Comparison of ENCODE assay signal across 27 cellular contexts in the genomic region with DNA sequence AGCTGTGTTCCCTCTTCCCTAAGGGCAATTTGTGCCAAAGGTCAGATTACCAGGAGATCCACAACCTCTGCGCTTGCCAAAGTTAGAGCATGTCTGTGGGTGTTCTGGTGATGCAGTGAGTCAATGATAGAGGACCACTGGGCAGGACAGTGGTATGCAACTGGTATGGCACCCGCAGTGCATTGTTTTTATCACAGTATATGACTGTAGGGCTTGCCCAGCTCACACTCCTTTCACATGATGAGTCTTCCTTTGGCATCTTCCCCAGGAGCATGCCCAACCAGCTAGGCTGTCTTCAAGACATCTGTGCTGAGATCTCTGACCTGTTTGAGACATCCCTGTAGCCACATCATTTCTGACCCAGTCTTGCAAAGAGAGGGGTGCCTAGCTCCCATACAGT.
"Had no signal": no experiment of that assay in that cellular context is flagged by ENCODE, and none has a peak within 500 bp of the region (broad histone marks: within the 10 kb centered on the region; RNA-seq: fewer than 3 reads in every experiment).

No MANE protein-coding gene starts in this region.

- H3K4me3 Mint-ChIP-seq: dendritic cell treated with granulocyte-macrophage colony-stimulating factor and Interleukin-4, amounts not matched to agents 40 ng/mL and 50 ng/mL, for 4 days; effector memory CD8-positive, alpha-beta T cell; endodermal cell; mesothelial cell of epicardium had no signal

- FAIRE-seq: endometrium, islet of Langerhans, keratinocyte had no signal

- H3K4me3 ChIP-seq: colonic mucosa, esophagus squamous epithelium, gastrocnemius medialis, heart right ventricle, left lung, lower lobe of right lung, mucosa of descending colon had no signal

- H3K4me1 ChIP-seq: colonic mucosa, esophagus squamous epithelium, gastrocnemius medialis, heart right ventricle, left lung, lower lobe of right lung had no signal

- H3K4me1 Mint-ChIP-seq: endodermal cell, mesothelial cell of epicardium had no signal

- ATAC-seq: effector memory CD8-positive, alpha-beta T cell; esophagus mucosa; gastrocnemius medialis; heart right ventricle; left cardiac atrium; left lung; left ventricle myocardium superior; mucosa of descending colon had no signal

- H3K36me3 ChIP-seq: colonic mucosa, esophagus squamous epithelium, gastrocnemius medialis, heart right ventricle, left lung, lower lobe of right lung had no signal

- H3K27me3 ChIP-seq: colonic mucosa, esophagus squamous epithelium, gastrocnemius medialis, heart right ventricle, left lung had no signal

- DNase-seq: colonic mucosa; cortex of kidney; effector CD8-positive, alpha-beta T cell; effector memory CD8-positive, alpha-beta T cell; endodermal cell; erythroblast; esophagus squamous epithelium; foreskin fibroblast; foreskin melanocyte; gastrocnemius medialis; glutamatergic neuron; head of caudate nucleus; heart right ventricle; hippocampal formation; left cardiac atrium; left lung; left ventricle myocardium superior; lower lobe of right lung; mesenchymal stem cell; mucosa of descending colon had no signal

- H3K27ac ChIP-seq: colonic mucosa, epithelial cell of prostate, esophagus squamous epithelium, gastrocnemius medialis, heart right ventricle, left lung, lower lobe of right lung had no signal

- H3K36me3 Mint-ChIP-seq: mesothelial cell of epicardium had no signal

- H3K9me3 ChIP-seq: colonic mucosa, gastrocnemius medialis, lower lobe of right lung had no signal

- H3K27me3 Mint-ChIP-seq: dendritic cell treated with granulocyte-macrophage colony-stimulating factor and Interleukin-4, amounts not matched to agents 40 ng/mL and 50 ng/mL, for 4 days; effector memory CD8-positive, alpha-beta T cell had no signal

- H3K27ac Mint-ChIP-seq: dendritic cell treated with granulocyte-macrophage colony-stimulating factor and Interleukin-4, amounts not matched to agents 40 ng/mL and 50 ng/mL, for 4 days; effector memory CD8-positive, alpha-beta T cell; endodermal cell; mesothelial cell of epicardium had no signal
